ENCODE assay signal across 9 cellular contexts in the genomic region with DNA sequence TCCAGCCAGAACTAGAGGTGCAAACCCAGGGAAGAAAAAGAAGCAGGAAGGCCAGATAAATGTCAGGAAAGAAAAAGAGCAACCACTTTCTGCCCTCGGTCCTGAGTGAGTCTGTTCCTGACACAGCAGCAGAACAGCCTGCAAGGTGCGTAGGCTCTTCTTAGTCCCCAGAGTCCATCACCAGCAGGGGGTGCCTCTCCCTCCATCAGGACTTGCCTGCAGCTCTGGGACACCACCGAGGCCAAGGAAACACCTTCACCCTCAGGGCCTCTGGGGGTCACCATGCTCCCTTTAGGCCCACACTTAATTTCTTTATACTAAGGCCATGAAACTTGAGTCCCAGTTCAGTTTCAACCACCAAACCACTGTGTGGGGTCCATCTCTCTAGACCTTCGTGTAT. TPM values are rescaled to one million over a fixed set of nuclear protein-coding genes. Genes with fewer than 3 reads are reported as not detected.
DNase-seq lines count a peak whose midpoint lies in the region; TF ChIP-seq lines count a peak whose summit lies in the region.
"Had no signal": no experiment of that assay in that cellular context is flagged by ENCODE, and none has a peak within 500 bp of the region (broad histone marks: within the 10 kb centered on the region; RNA-seq: fewer than 3 reads in every experiment).

No MANE protein-coding gene starts in this region.

- H3K27ac ChIP-seq in WERI-Rb-1 (no peak overlapping the region), liver (ENCODE audit: low read depth in 1 of 2, low read length in 2 of 2) (no peak overlapping the region), suprapubic skin (no peak overlapping the region)
- H3K27ac ChIP-seq: Peyer's patch had no signal

- H3K36me3 ChIP-seq in WERI-Rb-1 (no peaks in the 10 kb centered on the region), liver (ENCODE audit: control insufficient read depth in 4 of 4, insufficient read depth in 3 of 4, low read depth in 1 of 4, low read length in 3 of 4) (no peaks in the 10 kb centered on the region), suprapubic skin (no peaks in the 10 kb centered on the region)
- H3K36me3 ChIP-seq: Peyer's patch had no signal

- peak; percentile 30 to 55 for TF ChIP-seq RAD21 in liver (IDR thresholded peaks at IDR 0.05)

- no peak for TF ChIP-seq POLR2A in suprapubic skin (IDR thresholded peaks at IDR 0.05)

- peaks cover 0 to 1% (median 0%) of the 10 kb centered on the region in 4 donors for H3K4me1 ChIP-seq in liver (ENCODE audit: control insufficient read depth in 4 of 4, insufficient read depth in 4 of 4, low read length in 3 of 4)
- H3K4me1 ChIP-seq in suprapubic skin: peaks cover 9% of the 10 kb centered on the region

- DNase-seq in DMS 273 (lab: John Stamatoyannopoulos, UW; ENCODE audit: unreplicated experiment) (peak; percentile 66), DMS 273 treated with DMSO at 0.1 percent for 48 hours (lab: John Stamatoyannopoulos, UW) (no peak), GM20000 (ENCODE audit: low spot score) (peak; percentile 57), WERI-Rb-1 (peak; percentile 99), suprapubic skin (ENCODE audit: low spot score in 2 of 2) (no peak), dedifferentiated amniotic fluid mesenchymal stem cell (ENCODE audit: extremely low spot score) (no peak), NCI-H774 (lab: John Stamatoyannopoulos, UW) (no peak)

- no peak for TF ChIP-seq EP300 in suprapubic skin (IDR thresholded peaks at IDR 0.05)

- no peaks in the 10 kb centered on the region for H3K9me3 ChIP-seq in WERI-Rb-1 (ENCODE audit: severe bottlenecking)
- no peaks in the 10 kb centered on the region for H3K9me3 ChIP-seq in liver (ENCODE audit: control insufficient read depth in 4 of 4, low read length in 3 of 4)
- no peaks in the 10 kb centered on the region for H3K9me3 ChIP-seq in suprapubic skin
- H3K9me3 ChIP-seq: Peyer's patch had no signal

- no peak overlapping the region for H3K4me3 ChIP-seq in WERI-Rb-1 (ENCODE audit: low read depth, low read length)
- no peak overlapping the region for H3K4me3 ChIP-seq in liver (ENCODE audit: low read depth in 1 of 3, low read length in 3 of 3)
- no peak overlapping the region for H3K4me3 ChIP-seq in suprapubic skin
- H3K4me3 ChIP-seq: Peyer's patch had no signal

- 47% methylated on average over 4 of the region's 4 CpGs for WGBS in liver
- WGBS in suprapubic skin: 54% methylated on average over 4 of the region's 4 CpGs

- H3K9ac ChIP-seq in liver (ENCODE audit: low read depth in 1 of 2, low read length in 2 of 2): no peak overlapping the region

- H3K27me3 ChIP-seq in WERI-Rb-1 (ENCODE audit: insufficient read depth, low read depth, severe bottlenecking) (no peaks in the 10 kb centered on the region), liver (ENCODE audit: control insufficient read depth in 4 of 4, insufficient read depth in 4 of 4, low read length in 3 of 4) (peaks cover 0 to 8% (median 0%) of the 10 kb centered on the region in 4 donors), suprapubic skin (peaks cover 55% of the 10 kb centered on the region)
- H3K27me3 ChIP-seq: Peyer's patch had no signal

- TF ChIP-seq CTCF in GM20000 (IDR thresholded peaks at IDR 0.05; ENCODE audit: extremely low read depth, missing control alignments) (no peak), WERI-Rb-1 (IDR thresholded peaks at IDR 0.05; ENCODE audit: low read depth, low read length) (peak; percentile 100), liver (IDR thresholded peaks at IDR 0.05; ENCODE audit: low read depth, low read length, missing input control) (peak; percentile 11), suprapubic skin (IDR thresholded peaks at IDR 0.05) (no peak)

TF ChIP-seq in liver, 16 proteins besides CTCF, POLR2A, EP300 and RAD21:
- TF ChIP-seq, protein P1, sequence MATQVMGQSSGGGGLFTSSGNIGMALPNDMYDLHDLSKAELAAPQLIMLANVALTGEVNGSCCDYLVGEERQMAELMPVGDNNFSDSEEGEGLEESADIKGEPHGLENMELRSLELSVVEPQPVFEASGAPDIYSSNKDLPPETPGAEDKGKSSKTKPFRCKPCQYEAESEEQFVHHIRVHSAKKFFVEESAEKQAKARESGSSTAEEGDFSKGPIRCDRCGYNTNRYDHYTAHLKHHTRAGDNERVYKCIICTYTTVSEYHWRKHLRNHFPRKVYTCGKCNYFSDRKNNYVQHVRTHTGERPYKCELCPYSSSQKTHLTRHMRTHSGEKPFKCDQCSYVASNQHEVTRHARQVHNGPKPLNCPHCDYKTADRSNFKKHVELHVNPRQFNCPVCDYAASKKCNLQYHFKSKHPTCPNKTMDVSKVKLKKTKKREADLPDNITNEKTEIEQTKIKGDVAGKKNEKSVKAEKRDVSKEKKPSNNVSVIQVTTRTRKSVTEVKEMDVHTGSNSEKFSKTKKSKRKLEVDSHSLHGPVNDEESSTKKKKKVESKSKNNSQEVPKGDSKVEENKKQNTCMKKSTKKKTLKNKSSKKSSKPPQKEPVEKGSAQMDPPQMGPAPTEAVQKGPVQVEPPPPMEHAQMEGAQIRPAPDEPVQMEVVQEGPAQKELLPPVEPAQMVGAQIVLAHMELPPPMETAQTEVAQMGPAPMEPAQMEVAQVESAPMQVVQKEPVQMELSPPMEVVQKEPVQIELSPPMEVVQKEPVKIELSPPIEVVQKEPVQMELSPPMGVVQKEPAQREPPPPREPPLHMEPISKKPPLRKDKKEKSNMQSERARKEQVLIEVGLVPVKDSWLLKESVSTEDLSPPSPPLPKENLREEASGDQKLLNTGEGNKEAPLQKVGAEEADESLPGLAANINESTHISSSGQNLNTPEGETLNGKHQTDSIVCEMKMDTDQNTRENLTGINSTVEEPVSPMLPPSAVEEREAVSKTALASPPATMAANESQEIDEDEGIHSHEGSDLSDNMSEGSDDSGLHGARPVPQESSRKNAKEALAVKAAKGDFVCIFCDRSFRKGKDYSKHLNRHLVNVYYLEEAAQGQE (IDR thresholded peaks at IDR 0.05): no peak
- no peak for TF ChIP-seq MAX (IDR thresholded peaks at IDR 0.05)
- TF ChIP-seq FOXA2 (IDR thresholded peaks at IDR 0.05): no peak
- TF ChIP-seq, protein P2, sequence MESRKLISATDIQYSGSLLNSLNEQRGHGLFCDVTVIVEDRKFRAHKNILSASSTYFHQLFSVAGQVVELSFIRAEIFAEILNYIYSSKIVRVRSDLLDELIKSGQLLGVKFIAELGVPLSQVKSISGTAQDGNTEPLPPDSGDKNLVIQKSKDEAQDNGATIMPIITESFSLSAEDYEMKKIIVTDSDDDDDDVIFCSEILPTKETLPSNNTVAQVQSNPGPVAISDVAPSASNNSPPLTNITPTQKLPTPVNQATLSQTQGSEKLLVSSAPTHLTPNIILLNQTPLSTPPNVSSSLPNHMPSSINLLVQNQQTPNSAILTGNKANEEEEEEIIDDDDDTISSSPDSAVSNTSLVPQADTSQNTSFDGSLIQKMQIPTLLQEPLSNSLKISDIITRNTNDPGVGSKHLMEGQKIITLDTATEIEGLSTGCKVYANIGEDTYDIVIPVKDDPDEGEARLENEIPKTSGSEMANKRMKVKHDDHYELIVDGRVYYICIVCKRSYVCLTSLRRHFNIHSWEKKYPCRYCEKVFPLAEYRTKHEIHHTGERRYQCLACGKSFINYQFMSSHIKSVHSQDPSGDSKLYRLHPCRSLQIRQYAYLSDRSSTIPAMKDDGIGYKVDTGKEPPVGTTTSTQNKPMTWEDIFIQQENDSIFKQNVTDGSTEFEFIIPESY (IDR thresholded peaks at IDR 0.05): no peak
- no peak for TF ChIP-seq HNF4G (IDR thresholded peaks at IDR 0.05)
- TF ChIP-seq EGR1 (IDR thresholded peaks at IDR 0.05; ENCODE audit: low read depth in 2 of 2): no peak
- no peak for TF ChIP-seq JUND (IDR thresholded peaks at IDR 0.05)
- TF ChIP-seq GABPA (IDR thresholded peaks at IDR 0.05 in 1 of 2, conservative IDR thresholded peaks at IDR 0.05 in 1 of 2): no peak
- TF ChIP-seq FOXA1 (IDR thresholded peaks at IDR 0.05): no peak
- no peak for TF ChIP-seq RXRA (IDR thresholded peaks at IDR 0.05)
- no peak for TF ChIP-seq ATF3 (IDR thresholded peaks at IDR 0.05)
- no peak for TF ChIP-seq TAF1 (conservative IDR thresholded peaks at IDR 0.05)
- no peak for TF ChIP-seq YY1 (IDR thresholded peaks at IDR 0.05)
- TF ChIP-seq HNF4A (conservative IDR thresholded peaks at IDR 0.05): no peak
- TF ChIP-seq NR2F2 (IDR thresholded peaks at IDR 0.05): no peak
- TF ChIP-seq SP1 (IDR thresholded peaks at IDR 0.05): no peak

RNA-seq across cellular contexts. Expression of gene NFASC, which starts 43.7 kb away (rescaled TPM):
- total RNA-seq in liver (1 to 10 TPM in 1 of 2 donors, under 1 TPM in 1; 0.23 to 5.4 TPM), suprapubic skin (10 to 100 TPM; 12.7 to 41.7 (median 19.2) TPM)
- polyA plus RNA-seq in liver: 1 to 10 TPM in 1 of 2 donors, under 1 TPM in 1; 0.78 to 3.0 TPM

Comparison
In these comparisons a context has a peak if more than half of its experiments do, and no peak if none do; other contexts are left out.
1. DNase-seq: peak in DMS 273 (single experiment), GM20000 (single experiment) and WERI-Rb-1 (single experiment); none in DMS 273 treated with DMSO at 0.1 percent for 48 hours (single experiment), suprapubic skin (0 of 2), dedifferentiated amniotic fluid mesenchymal stem cell (single experiment) and NCI-H774 (single experiment).
2. CTCF ChIP-seq: peak in WERI-Rb-1 (single experiment) and liver (single experiment); none in GM20000 (single experiment) and suprapubic skin (0 of 2).